In genomic region chr17:40178021-40178601, GRCh38 we compare ENCODE assay signal across 9 cellular contexts. TPM values are rescaled to one million over a fixed set of nuclear protein-coding genes. Genes with fewer than 3 reads are reported as not detected.
DNase-seq lines count a peak whose midpoint lies in the region; ATAC-seq and TF ChIP-seq lines count a peak whose summit lies in the region.
"Had no signal": no experiment of that assay in that cellular context is flagged by ENCODE, and none has a peak within 500 bp of the region (broad histone marks: within the 10 kb centered on the region; RNA-seq: fewer than 3 reads in every experiment).

No MANE protein-coding gene starts in this region.

- TF ChIP-seq RAD21 in Ishikawa (IDR thresholded peaks at IDR 0.05; ENCODE audit: low read depth): no peak

- peaks cover 7 to 11% of the 10 kb centered on the region in 2 donors for H3K4me1 Mint-ChIP-seq in natural killer cell treated with Interleukin-12 subunit alpha and Interleukin-12 subunit beta and Interleukin-15 and Interleukin-18, amount 100 ng/mL, for 72 hours (ENCODE audit: low read depth in 2 of 2)

- peaks cover 0 to 2% of the 10 kb centered on the region in 2 donors for H3K27me3 Mint-ChIP-seq in natural killer cell treated with Interleukin-12 subunit alpha and Interleukin-12 subunit beta and Interleukin-15 and Interleukin-18, amount 100 ng/mL, for 72 hours

- H3K9me3 Mint-ChIP-seq in natural killer cell treated with Interleukin-12 subunit alpha and Interleukin-12 subunit beta and Interleukin-15 and Interleukin-18, amount 100 ng/mL, for 72 hours: no peaks in the 10 kb centered on the region

- no peak for DNase-seq in natural killer cell treated with Interleukin-12 subunit alpha and Interleukin-12 subunit beta and Interleukin-15 and Interleukin-18, amount 100 ng/mL, for 72 hours (ENCODE audit: low spot score)
- DNase-seq in SW480 (ENCODE audit: low spot score) (no peak), HAP-1 (ENCODE audit: low spot score in 2 of 2) (no peak)
- DNase-seq: SJCRH30 had no signal

- H3K27me3 ChIP-seq in BLaER1 (no peaks in the 10 kb centered on the region), ectodermal cell (ENCODE audit: control insufficient read depth, insufficient read depth, low read length, poor library complexity, severe bottlenecking) (no peaks in the 10 kb centered on the region), HAP-1 (ENCODE audit: low read depth) (no peaks in the 10 kb centered on the region)
- H3K27me3 ChIP-seq: SJCRH30 had no signal

- no peak for TF ChIP-seq EP300 in Ishikawa (IDR thresholded peaks at IDR 0.05; ENCODE audit: borderline replicate concordance)

- in situ Hi-C loops in HAP-1 (cut with MboI; ENCODE audit: low sequenced_read_pairs): no loop called here

- H3K9ac ChIP-seq in BLaER1: peak overlapping the region; percentile 75

- H3K36me3 ChIP-seq in BLaER1 (peaks cover 39% of the 10 kb centered on the region), ectodermal cell (ENCODE audit: control insufficient read depth, insufficient read depth, low read length) (peaks cover 4% of the 10 kb centered on the region), HAP-1 (replicated peaks) (peaks cover 21% of the 10 kb centered on the region)

- peak overlapping the region; percentile 100 for H3K4me2 ChIP-seq in BLaER1

- H3K27ac ChIP-seq in BLaER1: peak overlapping the region; percentile 62
- no peak overlapping the region for H3K27ac ChIP-seq in ectodermal cell (ENCODE audit: insufficient read depth, low read depth, low read length, poor library complexity, severe bottlenecking)
- H3K27ac ChIP-seq: SJCRH30 had no signal

- H3K9me3 ChIP-seq in BLaER1 (no peaks in the 10 kb centered on the region), ectodermal cell (ENCODE audit: control insufficient read depth, low read length) (no peaks in the 10 kb centered on the region), HAP-1 (no peaks in the 10 kb centered on the region)
- H3K9me3 ChIP-seq: SJCRH30 had no signal

- no peak overlapping the region for H3K27ac Mint-ChIP-seq in natural killer cell treated with Interleukin-12 subunit alpha and Interleukin-12 subunit beta and Interleukin-15 and Interleukin-18, amount 100 ng/mL, for 72 hours

- H3K4me1 ChIP-seq in BLaER1 (peaks cover 44% of the 10 kb centered on the region), ectodermal cell (ENCODE audit: control insufficient read depth, insufficient read depth, low read length) (peaks cover 12% of the 10 kb centered on the region), HAP-1 (no peaks in the 10 kb centered on the region)
- H3K4me1 ChIP-seq: SJCRH30 had no signal

- no peak for ATAC-seq in natural killer cell treated with Interleukin-12 subunit alpha and Interleukin-12 subunit beta and Interleukin-15 and Interleukin-18, amount 100 ng/mL, for 72 hours
- ATAC-seq in HG03045 (IDR thresholded peaks at IDR 0.05; ENCODE audit: unreplicated experiment) (no peak), HG02759 (IDR thresholded peaks at IDR 0.05; ENCODE audit: unreplicated experiment) (no peak)

- 20 to 21% methylated on average over 46 of the region's 46 CpGs for WGBS in ectodermal cell, 2 experiments

- H3K4me3 ChIP-seq in BLaER1: peak overlapping the region; percentile 73
- peak overlapping the region; percentile 39 for H3K4me3 ChIP-seq in ectodermal cell (ENCODE audit: insufficient read depth, low read depth, low read length)
- H3K4me3 ChIP-seq in HAP-1: no peak overlapping the region
- H3K4me3 ChIP-seq: SJCRH30 had no signal

- H3K4me3 Mint-ChIP-seq in natural killer cell treated with Interleukin-12 subunit alpha and Interleukin-12 subunit beta and Interleukin-15 and Interleukin-18, amount 100 ng/mL, for 72 hours: peak overlapping the region; percentile 55

- H3K36me3 Mint-ChIP-seq in natural killer cell treated with Interleukin-12 subunit alpha and Interleukin-12 subunit beta and Interleukin-15 and Interleukin-18, amount 100 ng/mL, for 72 hours: peaks cover 4% of the 10 kb centered on the region

- H4K20me1 ChIP-seq in BLaER1: peaks cover 15% of the 10 kb centered on the region; the same call in 1 of the 2 replicates

TF ChIP-seq in Ishikawa, 13 proteins besides CTCF, POLR2A, EP300 and RAD21:
- peak; percentile 53 for TF ChIP-seq REST (IDR thresholded peaks at IDR 0.05; ENCODE audit: low read depth)
- TF ChIP-seq ZBTB7A (IDR thresholded peaks at IDR 0.05; ENCODE audit: low read depth): no peak
- TF ChIP-seq, protein P1, sequence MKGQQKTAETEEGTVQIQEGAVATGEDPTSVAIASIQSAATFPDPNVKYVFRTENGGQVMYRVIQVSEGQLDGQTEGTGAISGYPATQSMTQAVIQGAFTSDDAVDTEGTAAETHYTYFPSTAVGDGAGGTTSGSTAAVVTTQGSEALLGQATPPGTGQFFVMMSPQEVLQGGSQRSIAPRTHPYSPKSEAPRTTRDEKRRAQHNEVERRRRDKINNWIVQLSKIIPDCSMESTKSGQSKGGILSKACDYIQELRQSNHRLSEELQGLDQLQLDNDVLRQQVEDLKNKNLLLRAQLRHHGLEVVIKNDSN (IDR thresholded peaks at IDR 0.05): no peak

RNA-seq across cellular contexts. Expression of gene RAPGEFL1, which starts 0.8 kb away (rescaled TPM):
- 25.8 TPM for polyA plus RNA-seq in ectodermal cell (2013, experiment 1 of 4)
- 28.7 TPM for polyA plus RNA-seq in ectodermal cell (2013, experiment 2 of 4)
- 17.0 TPM for polyA plus RNA-seq in ectodermal cell (2013, experiment 3 of 4)
- 19.7 TPM for polyA plus RNA-seq in ectodermal cell (2013, experiment 4 of 4)
- total RNA-seq in natural killer cell treated with Interleukin-12 subunit alpha and Interleukin-12 subunit beta and Interleukin-15 and Interleukin-18, amount 100 ng/mL, for 72 hours: 10 to 100 TPM in 1 of 2 donors, 1 to 10 TPM in 1; 5.9 to 17.2 TPM

RNA-seq across cellular contexts. Expression of gene CASC3, which starts 37.8 kb away (rescaled TPM):
- 124 TPM for polyA plus RNA-seq in ectodermal cell (2013, experiment 1 of 4)
- 118 TPM for polyA plus RNA-seq in ectodermal cell (2013, experiment 2 of 4)
- polyA plus RNA-seq in ectodermal cell (2013, experiment 3 of 4): 99.8 TPM
- polyA plus RNA-seq in ectodermal cell (2013, experiment 4 of 4): 111 TPM
- 100 to 1,000 TPM in 1 of 2 donors, 10 to 100 TPM in 1; 83.1 to 101 TPM for total RNA-seq in natural killer cell treated with Interleukin-12 subunit alpha and Interleukin-12 subunit beta and Interleukin-15 and Interleukin-18, amount 100 ng/mL, for 72 hours

RNA-seq across cellular contexts. Expression of gene WIPF2, which starts 41.0 kb away (rescaled TPM):
- polyA plus RNA-seq in ectodermal cell (2013, experiment 1 of 4): 27.6 TPM
- polyA plus RNA-seq in ectodermal cell (2013, experiment 2 of 4): 31.0 TPM
- 19.3 TPM for polyA plus RNA-seq in ectodermal cell (2013, experiment 3 of 4)
- polyA plus RNA-seq in ectodermal cell (2013, experiment 4 of 4): 26.4 TPM
- total RNA-seq in natural killer cell treated with Interleukin-12 subunit alpha and Interleukin-12 subunit beta and Interleukin-15 and Interleukin-18, amount 100 ng/mL, for 72 hours: 10 to 100 TPM; 32.4 to 34.6 TPM

RNA-seq across cellular contexts. Expression of gene MSL1, which starts 56.3 kb away (rescaled TPM):
- polyA plus RNA-seq in ectodermal cell (2013, experiment 1 of 4): 173 TPM
- polyA plus RNA-seq in ectodermal cell (2013, experiment 2 of 4): 164 TPM
- polyA plus RNA-seq in ectodermal cell (2013, experiment 3 of 4): 142 TPM
- 162 TPM for polyA plus RNA-seq in ectodermal cell (2013, experiment 4 of 4)
- total RNA-seq in natural killer cell treated with Interleukin-12 subunit alpha and Interleukin-12 subunit beta and Interleukin-15 and Interleukin-18, amount 100 ng/mL, for 72 hours: 100 to 1,000 TPM in 1 of 2 donors, 10 to 100 TPM in 1; 79.8 to 102 TPM
